Comparison of ENCODE assay signal across 8 cellular contexts in the genomic region with DNA sequence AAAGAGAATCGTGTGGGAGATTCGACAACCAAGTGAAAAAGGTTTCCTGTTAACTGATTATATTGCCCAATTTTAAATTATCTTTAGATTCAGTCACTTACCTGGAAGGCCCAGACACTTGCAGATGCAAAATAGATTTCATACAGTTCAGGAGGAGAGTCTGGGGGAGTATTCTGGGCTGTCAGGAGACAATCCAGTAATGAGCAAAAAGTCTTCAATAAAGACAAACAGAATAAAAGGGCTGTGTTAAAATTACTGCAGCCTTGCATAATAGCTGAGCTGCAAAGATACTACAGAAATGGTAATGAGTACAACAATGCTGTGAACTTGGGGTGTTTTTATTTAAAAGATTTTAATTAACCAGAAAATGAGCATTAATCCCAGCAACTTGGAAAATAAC.
"Had no signal": no experiment of that assay in that cellular context is flagged by ENCODE, and none has a peak within 500 bp of the region (broad histone marks: within the 10 kb centered on the region; RNA-seq: fewer than 3 reads in every experiment).

No MANE protein-coding gene starts in this region.

- H3K4me3 ChIP-seq: GM12878 had no signal

- ATAC-seq: GM12878 had no signal

- FAIRE-seq: G401.6, GM12878, GM12891, GM12892, GM18507, GM19239 had no signal

- DNase-seq: GDM1, GF-D8 had no signal
